Comparison of ENCODE assay signal across 8 cellular contexts in genomic region chr11:125062931-125063428, GRCh38.
DNase-seq lines count a peak whose midpoint lies in the region; ATAC-seq and TF ChIP-seq lines count a peak whose summit lies in the region.

Gene SLC37A2, plus strand, starts transcription at chr11:125063305. Its CDS starts 63 bp downstream, at chr11:125063368.

- H3K4me3 ChIP-seq in cardiac fibroblast (replicated peaks in 1 of 2; ENCODE audit: low read depth in 2 of 2, low read length in 2 of 2): peak within 1 kb of the TSS; percentile 69 to 76

- ATAC-seq in GM19455 (IDR thresholded peaks at IDR 0.05; ENCODE audit: unreplicated experiment) (peak; percentile 91), HG03469 (IDR thresholded peaks at IDR 0.05; ENCODE audit: unreplicated experiment) (peak; percentile 86)

- DNase-seq in DMS53 treated with DMSO at 0.1 percent for 48 hours (lab: John Stamatoyannopoulos, UW; ENCODE audit: unreplicated experiment) (peak; percentile 8), SKM-1 treated with dmso at 0.1 percent for 144 hours (lab: John Stamatoyannopoulos, UW; ENCODE audit: unreplicated experiment) (peak; percentile 55), cardiac fibroblast (ENCODE audit: low read depth in 2 of 2) (peak; percentile 54 to 67), kidney glomerular epithelial cell (lab: John Stamatoyannopoulos, UW) (peak; percentile 23), NCI-H524 treated with DMSO at 0.1 percent for 48 hours (lab: John Stamatoyannopoulos, UW) (no peak)
- DNase-seq in stimulated activated CD4-positive, alpha-beta T cell treated with anti-CD3 and anti-CD28 coated beads, Interleukin-12 subunit alpha, Interleukin-12 subunit beta, amount 100 ng/mL, for 24 hours (ENCODE audit: low read depth in 2 of 2): peak; percentile 10 to 37

- TF ChIP-seq CTCF in cardiac fibroblast (IDR thresholded peaks at IDR 0.05; ENCODE audit: low read depth, low read length): no peak
